Comparison of ENCODE assay signal across 1 cellular context in genomic region chr3:138594150-138594934, GRCh38.
TF ChIP-seq lines count a peak whose summit lies in the region.

CEP70 (minus strand) TSS chr3:138594260; CDS start chr3:138572927, 21,333 bp downstream.

TF ChIP-seq in GM12878, 131 proteins besides CTCF, POLR2A, EP300 and RAD21 (continued from another document and continues in another):
- TF ChIP-seq ZNF592 (IDR thresholded peaks at IDR 0.05) (no peak), ZNF384 (IDR thresholded peaks at IDR 0.05; ENCODE audit: borderline replicate concordance, low read depth, low read length) (0 out of 2 replicates have a peak, but pooled peaks have one; percentile 5), RB1 (IDR thresholded peaks at IDR 0.05; ENCODE audit: borderline replicate concordance) (peak; percentile 20; the same call in 1 of the 2 replicates), SMC3 (IDR thresholded peaks at IDR 0.05; ENCODE audit: borderline replicate concordance, low read length) (peak; percentile 85), HDAC6 (IDR thresholded peaks at IDR 0.05; ENCODE audit: unreplicated experiment) (no peak), E2F4 (IDR thresholded peaks at IDR 0.05; ENCODE audit: low read depth, low read length) (0 out of 2 replicates have a peak, but pooled peaks have one; percentile 15), TCF12 (IDR thresholded peaks at IDR 0.05; ENCODE audit: low read depth, low read length) (0 out of 2 replicates have a peak, but pooled peaks have one; percentile 21), DPF2 (IDR thresholded peaks at IDR 0.05) (peak; percentile 62), SMAD5 (IDR thresholded peaks at IDR 0.05; ENCODE audit: low read depth) (no peak), MTA2 (IDR thresholded peaks at IDR 0.05; ENCODE audit: low read depth) (0 out of 2 replicates have a peak, but pooled peaks have one; percentile 25), CEBPB (IDR thresholded peaks at IDR 0.05; ENCODE audit: borderline replicate concordance in 1 of 2, low read depth in 2 of 2, low read length in 2 of 2) (peak in 1 of 2 experiments; percentile 69; a peak in 1 of 4 replicates), LARP7 (IDR thresholded peaks at IDR 0.05) (peak; percentile 32), RFX5 (IDR thresholded peaks at IDR 0.05; ENCODE audit: low read depth, low read length) (peak; percentile 53; the same call in 1 of the 2 replicates), STAT1 (conservative IDR thresholded peaks at IDR 0.05) (no peak), ZZZ3 (IDR thresholded peaks at IDR 0.05; ENCODE audit: control insufficient read depth, insufficient read length, low read depth) (no peak), ZNF687 (IDR thresholded peaks at IDR 0.05) (peak; percentile 35; the same call in 1 of the 2 replicates), MEF2A (IDR thresholded peaks at IDR 0.05; ENCODE audit: insufficient read depth, low read depth, low read length) (no peak), PKNOX1 (IDR thresholded peaks at IDR 0.05) (peak; percentile 55; the same call in 1 of the 2 replicates), NR2F1 (conservative IDR thresholded peaks at IDR 0.05) (peak; percentile 51; the same call in 1 of the 2 replicates), PRDM15 (CRISPR knock-in tag; IDR thresholded peaks at IDR 0.05) (no peak), NFYA (IDR thresholded peaks at IDR 0.05; ENCODE audit: borderline replicate concordance, low read depth, low read length) (no peak), MAX (IDR thresholded peaks at IDR 0.05; ENCODE audit: low read depth, low read length) (peak; percentile 79; the same call in 1 of the 2 replicates), NR2C2 (IDR thresholded peaks at IDR 0.05; ENCODE audit: borderline replicate concordance, control insufficient read depth, insufficient read length, low read depth) (peak; percentile 54), E4F1 (IDR thresholded peaks at IDR 0.05; ENCODE audit: borderline replicate concordance, partially characterized antibody) (peak; percentile 29), ATF2 (IDR thresholded peaks at IDR 0.05; ENCODE audit: low read length) (no peak), NBN (IDR thresholded peaks at IDR 0.05) (peak; percentile 73; the same call in 1 of the 2 replicates), JUND (IDR thresholded peaks at IDR 0.05; ENCODE audit: low read depth, low read length) (0 out of 2 replicates have a peak, but pooled peaks have one; percentile 10), PML (IDR thresholded peaks at IDR 0.05; ENCODE audit: low read length) (no peak), YY1 (IDR thresholded peaks at IDR 0.05; ENCODE audit: low read depth, low read length) (peak; percentile 90), IKZF2 (IDR thresholded peaks at IDR 0.05) (0 out of 4 replicates have a peak, but pooled peaks of 1 of the 2 experiments have one; percentile 14), HDGF (IDR thresholded peaks at IDR 0.05) (0 out of 2 replicates have a peak, but pooled peaks have one; percentile 33), SMARCA5 (IDR thresholded peaks at IDR 0.05) (peak; percentile 67), RUNX3 (IDR thresholded peaks at IDR 0.05; ENCODE audit: low read length) (peak; percentile 55; the same call in 1 of the 2 replicates), FOXM1 (IDR thresholded peaks at IDR 0.05; ENCODE audit: low read depth, low read length) (0 out of 2 replicates have a peak, but pooled peaks have one; percentile 19), SKIL (IDR thresholded peaks at IDR 0.05; ENCODE audit: low read depth, poor library complexity, severe bottlenecking) (no peak)
